1 cellular context compared by ENCODE assay signal in the genomic region with DNA sequence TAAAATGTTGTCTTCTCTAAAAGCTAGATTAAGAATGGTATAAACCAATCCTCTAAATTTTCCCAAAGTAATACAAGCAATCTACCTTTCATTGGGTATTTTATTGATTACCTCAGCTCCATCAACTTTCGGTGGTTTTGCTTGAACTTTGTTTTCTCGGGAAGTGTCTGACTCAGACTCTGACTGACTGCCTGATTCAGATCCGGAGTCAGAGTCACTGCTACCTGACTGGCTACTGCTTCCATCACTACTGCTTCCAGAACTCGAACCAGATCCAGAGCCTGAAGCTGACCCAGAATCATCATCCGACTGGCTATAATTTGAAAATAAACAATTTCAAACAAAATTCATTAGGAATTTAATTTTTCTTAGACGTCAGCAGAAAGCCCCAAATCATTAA.
TF ChIP-seq lines count a peak whose summit lies in the region.

No MANE protein-coding gene starts in this region.

TF ChIP-seq in endothelial cell of umbilical vein, 7 proteins besides CTCF, POLR2A, EP300 and RAD21 (continued from another document):
- TF ChIP-seq GATA2 (IDR thresholded peaks at IDR 0.05; ENCODE audit: insufficient read depth, insufficient read length, low read depth, low read length) = no peak
- peak; percentile 74 for TF ChIP-seq FOS (IDR thresholded peaks at IDR 0.05; ENCODE audit: borderline replicate concordance, insufficient read depth, low read length)
- TF ChIP-seq JUN (IDR thresholded peaks at IDR 0.05; ENCODE audit: borderline replicate concordance, insufficient read depth, insufficient read length, low read depth) = peak; percentile 75
- TF ChIP-seq MYC (IDR thresholded peaks at IDR 0.05; ENCODE audit: low read depth, low read length) = no peak
- TF ChIP-seq POLR2AphosphoS5 (IDR thresholded peaks at IDR 0.05; ENCODE audit: insufficient read depth, low read depth, low read length) = peak; percentile 43
- no peak for TF ChIP-seq EZH2 (IDR thresholded peaks at IDR 0.05; ENCODE audit: borderline replicate concordance, low read depth, low read length, severe bottlenecking)
